8 cellular contexts compared by ENCODE assay signal in genomic region chr10:35639651-35640311, GRCh38.
DNase-seq lines count a peak whose midpoint lies in the region; ATAC-seq, FAIRE-seq and TF ChIP-seq lines count a peak whose summit lies in the region.

No MANE protein-coding gene starts in this region.

- intact Hi-C loops in dendritic cell treated with granulocyte-macrophage colony-stimulating factor and Interleukin-4, amounts not matched to agents 40 ng/mL and 50 ng/mL, for 4 days (cut with micrococcal nuclease), result loop anchor here (5.0 kb wide), 3 partner anchors 1138 to 1858 kb away; no protein-coding TSS in a partner anchor

- H3K4me1 Mint-ChIP-seq in dendritic cell treated with granulocyte-macrophage colony-stimulating factor and Interleukin-4, amounts not matched to agents 40 ng/mL and 50 ng/mL, for 4 days (ENCODE audit: low read depth), result peaks cover 43% of the 10 kb centered on the region

- H3K36me3 ChIP-seq in ACC112 (ENCODE audit: insufficient read depth, low read length) (no peaks in the 10 kb centered on the region), HUES48 (ENCODE audit: control insufficient read depth, insufficient read depth, low read length) (no peaks in the 10 kb centered on the region), muscle layer of colon (ENCODE audit: insufficient read depth, low read length) (no peaks in the 10 kb centered on the region)

- peak overlapping the region; percentile 79 for H3K4me3 ChIP-seq in ACC112 (ENCODE audit: low read depth, low read length)
- H3K4me3 ChIP-seq in HUES48 (ENCODE audit: low read depth, low read length), result peak overlapping the region; percentile 67
- peak overlapping the region; percentile 44 to 53 for H3K4me3 ChIP-seq in muscle layer of colon (ENCODE audit: low read depth in 1 of 2, low read length in 2 of 2)

- peak overlapping the region; percentile 58 for H3K4me3 Mint-ChIP-seq in dendritic cell treated with granulocyte-macrophage colony-stimulating factor and Interleukin-4, amounts not matched to agents 40 ng/mL and 50 ng/mL, for 4 days

- H3K9me3 ChIP-seq in HUES48 (ENCODE audit: control insufficient read depth, insufficient read depth, low read length) (no peaks in the 10 kb centered on the region), muscle layer of colon (ENCODE audit: low read length) (no peaks in the 10 kb centered on the region)

- H3K36me3 Mint-ChIP-seq in dendritic cell treated with granulocyte-macrophage colony-stimulating factor and Interleukin-4, amounts not matched to agents 40 ng/mL and 50 ng/mL, for 4 days (ENCODE audit: low read depth), result peaks cover 14% of the 10 kb centered on the region

- DNase-seq in NK-92 (lab: John Stamatoyannopoulos, UW; ENCODE audit: unreplicated experiment) (no peak), D721Med (ENCODE audit: insufficient read length, low spot score) (no peak), epidermal melanocyte (ENCODE audit: insufficient read length, low spot score) (no peak)

- H3K9ac ChIP-seq in HUES48 (ENCODE audit: low read depth, low read length) (peak overlapping the region; percentile 52), muscle layer of colon (ENCODE audit: low read length) (no peak overlapping the region)

- H3K27ac ChIP-seq in ACC112 (ENCODE audit: low read depth, low read length) (no peak overlapping the region), HUES48 (ENCODE audit: low read depth, low read length) (no peak overlapping the region), muscle layer of colon (ENCODE audit: low read depth, low read length) (no peak overlapping the region)

- FAIRE-seq in D721Med (lab: Jason Lieb, UNC), result no peak

- H3K4me1 ChIP-seq in ACC112 (ENCODE audit: control insufficient read depth, insufficient read depth, low read length, unreplicated experiment) (no peaks in the 10 kb centered on the region), HUES48 (ENCODE audit: control insufficient read depth, insufficient read depth, low read length) (peaks cover 31% of the 10 kb centered on the region), muscle layer of colon (ENCODE audit: insufficient read depth, low read length) (peaks cover 20% of the 10 kb centered on the region)

- H3K27ac Mint-ChIP-seq in dendritic cell treated with granulocyte-macrophage colony-stimulating factor and Interleukin-4, amounts not matched to agents 40 ng/mL and 50 ng/mL, for 4 days, result no peak overlapping the region

- H3K27me3 Mint-ChIP-seq in dendritic cell treated with granulocyte-macrophage colony-stimulating factor and Interleukin-4, amounts not matched to agents 40 ng/mL and 50 ng/mL, for 4 days, result peaks cover 75% of the 10 kb centered on the region

- H3K9me3 Mint-ChIP-seq in dendritic cell treated with granulocyte-macrophage colony-stimulating factor and Interleukin-4, amounts not matched to agents 40 ng/mL and 50 ng/mL, for 4 days, result no peaks in the 10 kb centered on the region

- no peaks in the 10 kb centered on the region for H3K79me2 ChIP-seq in ACC112 (ENCODE audit: control insufficient read depth, insufficient read depth, low read length, unreplicated experiment)

- H2AFZ ChIP-seq in ACC112 (ENCODE audit: low read length, unreplicated experiment), result no peak overlapping the region

- H3K27me3 ChIP-seq in ACC112 (ENCODE audit: insufficient read depth, low read length) (no peaks in the 10 kb centered on the region), HUES48 (ENCODE audit: control insufficient read depth, insufficient read depth, low read length) (peaks cover 24% of the 10 kb centered on the region), muscle layer of colon (ENCODE audit: control insufficient read depth in 1 of 2, insufficient read depth in 2 of 2, low read length in 2 of 2) (no peaks in the 10 kb centered on the region)

- TF ChIP-seq CTCF in D721Med (IDR thresholded peaks at IDR 0.05; ENCODE audit: insufficient read depth, missing control alignments), result no peak

- ATAC-seq in HG03135 (IDR thresholded peaks at IDR 0.05; ENCODE audit: unreplicated experiment), result no peak
